Comparison of ENCODE assay signal across 1 cellular context in the genomic region with DNA sequence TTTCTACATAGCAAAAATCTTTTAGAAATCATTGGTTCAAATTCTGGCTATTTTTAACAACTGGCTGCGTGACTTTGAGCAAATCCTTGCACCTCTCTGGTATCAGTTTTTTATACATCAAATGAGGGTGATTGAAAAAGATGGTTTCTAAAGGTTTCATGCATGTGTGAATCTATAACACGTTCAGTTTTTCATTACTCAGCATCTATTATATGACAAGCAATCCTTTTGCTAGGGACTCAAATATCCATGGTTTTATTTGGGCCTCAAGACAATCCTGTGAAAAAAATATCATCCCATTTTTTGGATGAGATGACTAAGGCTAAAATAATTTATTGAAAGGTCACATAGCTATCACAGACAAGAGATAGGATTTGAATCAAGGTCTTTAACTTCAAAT.
TF ChIP-seq lines count a peak whose summit lies in the region.

No MANE protein-coding gene starts in this region.

TF ChIP-seq in SK-N-SH treated with all-trans-retinoic acid at 6 μM for 48 hours, 23 proteins besides CTCF, POLR2A, EP300 and RAD21 (continued from another document):
- TF ChIP-seq, protein P1, sequence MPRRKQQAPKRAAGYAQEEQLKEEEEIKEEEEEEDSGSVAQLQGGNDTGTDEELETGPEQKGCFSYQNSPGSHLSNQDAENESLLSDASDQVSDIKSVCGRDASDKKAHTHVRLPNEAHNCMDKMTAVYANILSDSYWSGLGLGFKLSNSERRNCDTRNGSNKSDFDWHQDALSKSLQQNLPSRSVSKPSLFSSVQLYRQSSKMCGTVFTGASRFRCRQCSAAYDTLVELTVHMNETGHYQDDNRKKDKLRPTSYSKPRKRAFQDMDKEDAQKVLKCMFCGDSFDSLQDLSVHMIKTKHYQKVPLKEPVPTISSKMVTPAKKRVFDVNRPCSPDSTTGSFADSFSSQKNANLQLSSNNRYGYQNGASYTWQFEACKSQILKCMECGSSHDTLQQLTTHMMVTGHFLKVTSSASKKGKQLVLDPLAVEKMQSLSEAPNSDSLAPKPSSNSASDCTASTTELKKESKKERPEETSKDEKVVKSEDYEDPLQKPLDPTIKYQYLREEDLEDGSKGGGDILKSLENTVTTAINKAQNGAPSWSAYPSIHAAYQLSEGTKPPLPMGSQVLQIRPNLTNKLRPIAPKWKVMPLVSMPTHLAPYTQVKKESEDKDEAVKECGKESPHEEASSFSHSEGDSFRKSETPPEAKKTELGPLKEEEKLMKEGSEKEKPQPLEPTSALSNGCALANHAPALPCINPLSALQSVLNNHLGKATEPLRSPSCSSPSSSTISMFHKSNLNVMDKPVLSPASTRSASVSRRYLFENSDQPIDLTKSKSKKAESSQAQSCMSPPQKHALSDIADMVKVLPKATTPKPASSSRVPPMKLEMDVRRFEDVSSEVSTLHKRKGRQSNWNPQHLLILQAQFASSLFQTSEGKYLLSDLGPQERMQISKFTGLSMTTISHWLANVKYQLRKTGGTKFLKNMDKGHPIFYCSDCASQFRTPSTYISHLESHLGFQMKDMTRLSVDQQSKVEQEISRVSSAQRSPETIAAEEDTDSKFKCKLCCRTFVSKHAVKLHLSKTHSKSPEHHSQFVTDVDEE (CRISPR knock-in tag; IDR thresholded peaks at IDR 0.05), result no peak
- TF ChIP-seq RARB (CRISPR knock-in tag; IDR thresholded peaks at IDR 0.05), result no peak
- no peak for TF ChIP-seq ZFP3 (CRISPR knock-in tag; IDR thresholded peaks at IDR 0.05)
- TF ChIP-seq TCF4 (CRISPR knock-in tag; IDR thresholded peaks at IDR 0.05; ENCODE audit: borderline replicate concordance), result no peak
- no peak for TF ChIP-seq OSR1 (CRISPR knock-in tag; IDR thresholded peaks at IDR 0.05)
- no peak for TF ChIP-seq SNAI2 (CRISPR knock-in tag; IDR thresholded peaks at IDR 0.05)
- TF ChIP-seq ISL1 (CRISPR knock-in tag; IDR thresholded peaks at IDR 0.05), result no peak
- no peak for TF ChIP-seq ZFP30 (CRISPR knock-in tag; IDR thresholded peaks at IDR 0.05)
- TF ChIP-seq ZNF565 (CRISPR knock-in tag; conservative IDR thresholded peaks at IDR 0.05; ENCODE audit: low read depth), result no peak
- no peak for TF ChIP-seq CSDC2 (CRISPR knock-in tag; IDR thresholded peaks at IDR 0.05)
- TF ChIP-seq TOX (CRISPR knock-in tag; IDR thresholded peaks at IDR 0.05; ENCODE audit: borderline replicate concordance), result no peak
